ENCODE assay signal across 1 cellular context in the genomic region with DNA sequence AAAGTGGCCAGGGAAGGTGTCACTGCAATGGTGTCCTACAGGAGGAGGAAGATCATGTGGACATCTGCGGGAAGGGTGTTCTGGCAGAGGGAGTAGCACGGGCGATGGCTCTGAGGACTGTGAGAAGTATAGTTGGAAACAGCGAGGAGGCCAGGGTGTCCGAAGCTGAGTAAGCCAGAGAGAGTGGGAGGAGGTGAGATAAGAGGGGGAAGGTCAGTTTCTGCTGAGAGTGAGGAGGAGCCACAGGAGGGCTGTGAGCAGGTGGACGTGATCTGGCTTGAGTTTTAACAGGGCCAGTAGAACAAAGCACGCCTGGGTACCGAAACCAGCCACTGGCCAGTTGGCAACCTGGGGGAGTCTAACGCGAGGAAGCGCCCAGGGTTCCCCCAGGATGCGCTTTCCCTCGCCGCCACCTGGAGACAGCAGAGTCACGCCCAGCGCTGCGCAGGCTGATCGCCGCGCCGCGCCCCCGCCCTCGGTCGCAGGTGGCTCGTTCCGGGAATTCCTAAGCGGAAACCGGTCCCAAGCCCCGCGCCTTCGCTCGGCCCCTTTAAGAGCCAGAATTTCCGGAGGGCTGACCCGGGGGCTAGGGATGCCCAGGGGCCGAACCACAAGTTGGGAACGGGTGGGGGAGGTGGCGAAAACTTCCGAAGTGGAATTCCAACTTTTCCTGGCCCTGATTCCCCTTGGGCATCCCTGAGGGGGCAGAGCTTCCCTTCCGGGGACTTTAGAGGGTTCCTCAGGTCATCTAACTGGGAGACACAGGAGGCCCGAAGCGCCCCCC.
TF ChIP-seq lines count a peak whose summit lies in the region.

No MANE protein-coding gene starts in this region.

TF ChIP-seq in K562, 482 proteins besides CTCF, POLR2A, EP300 and RAD21 (continued from another document and continues in another):
- TF ChIP-seq, protein P1, sequence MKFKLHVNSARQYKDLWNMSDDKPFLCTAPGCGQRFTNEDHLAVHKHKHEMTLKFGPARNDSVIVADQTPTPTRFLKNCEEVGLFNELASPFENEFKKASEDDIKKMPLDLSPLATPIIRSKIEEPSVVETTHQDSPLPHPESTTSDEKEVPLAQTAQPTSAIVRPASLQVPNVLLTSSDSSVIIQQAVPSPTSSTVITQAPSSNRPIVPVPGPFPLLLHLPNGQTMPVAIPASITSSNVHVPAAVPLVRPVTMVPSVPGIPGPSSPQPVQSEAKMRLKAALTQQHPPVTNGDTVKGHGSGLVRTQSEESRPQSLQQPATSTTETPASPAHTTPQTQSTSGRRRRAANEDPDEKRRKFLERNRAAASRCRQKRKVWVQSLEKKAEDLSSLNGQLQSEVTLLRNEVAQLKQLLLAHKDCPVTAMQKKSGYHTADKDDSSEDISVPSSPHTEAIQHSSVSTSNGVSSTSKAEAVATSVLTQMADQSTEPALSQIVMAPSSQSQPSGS (CRISPR knock-in tag; IDR thresholded peaks at IDR 0.05): no peak
- TF ChIP-seq FUS (optimal IDR thresholded peaks at IDR 0.05; ENCODE audit: low read depth, low read length) (no peak), GABPA (tag; conservative IDR thresholded peaks at IDR 0.05; ENCODE audit: low read depth) (no peak), NFE2L1 (tag; IDR thresholded peaks at IDR 0.05; ENCODE audit: borderline replicate concordance, low read depth) (no peak), EHMT2 (IDR thresholded peaks at IDR 0.05) (0 out of 2 replicates have a peak, but pooled peaks have one; percentile 10), CBX1 (IDR thresholded peaks at IDR 0.05; ENCODE audit: low read depth) (peak; percentile 90; the same call in 1 of the 2 replicates), ZBTB8A (IDR thresholded peaks at IDR 0.05; ENCODE audit: partially characterized antibody) (no peak), CHD4 (IDR thresholded peaks at IDR 0.05; ENCODE audit: insufficient read depth, insufficient replicate concordance, low read depth, low read length, poor library complexity, severe bottlenecking) (no peak), NR2C1 (IDR thresholded peaks at IDR 0.05) (peak; percentile 25; the same call in 1 of the 2 replicates), NR2C1 (tag; IDR thresholded peaks at IDR 0.05) (peak; percentile 63), ZNF140 (CRISPR knock-in tag; IDR thresholded peaks at IDR 0.05) (no peak), ZNF589 (CRISPR knock-in tag; IDR thresholded peaks at IDR 0.05; ENCODE audit: low read depth) (peak; percentile 19; the same call in 1 of the 2 replicates), DPF2 (IDR thresholded peaks at IDR 0.05) (peak; percentile 90), MED1 (CRISPR knock-in tag; IDR thresholded peaks at IDR 0.05; ENCODE audit: borderline replicate concordance) (no peak), SRSF9 (IDR thresholded peaks at IDR 0.05; ENCODE audit: borderline replicate concordance, low read depth, low read length) (no peak), TCF3 (CRISPR knock-in tag; IDR thresholded peaks at IDR 0.05) (no peak; the same call in 1 of the 2 replicates), NFIC (IDR thresholded peaks at IDR 0.05) (peak; percentile 54), ZNF24 (IDR thresholded peaks at IDR 0.05) (peak; percentile 8; the same call in 1 of the 2 replicates), HNRNPH1 (optimal IDR thresholded peaks at IDR 0.05; ENCODE audit: low read depth, low read length) (no peak), MYBL2 (IDR thresholded peaks at IDR 0.05; ENCODE audit: low read depth) (no peak; the same call in 1 of the 2 replicates), MYBL2 (CRISPR knock-in tag; IDR thresholded peaks at IDR 0.05; ENCODE audit: borderline replicate concordance) (no peak), DIDO1 (tag; IDR thresholded peaks at IDR 0.05; ENCODE audit: low read depth) (no peak; the same call in 1 of the 2 replicates), HCFC1 (IDR thresholded peaks at IDR 0.05; ENCODE audit: low read depth, low read length) (no peak), ETS2 (tag; IDR thresholded peaks at IDR 0.05; ENCODE audit: borderline replicate concordance, poor library complexity, severe bottlenecking) (no peak), CREM (IDR thresholded peaks at IDR 0.05; ENCODE audit: low read depth) (peak; percentile 30), RFX1 (IDR thresholded peaks at IDR 0.05) (no peak), ZNF143 (CRISPR knock-in tag; IDR thresholded peaks at IDR 0.05) (no peak), ATF1 (CRISPR knock-in tag; IDR thresholded peaks at IDR 0.05) (no peak), ATF1 (tag; IDR thresholded peaks at IDR 0.05) (no peak; the same call in 1 of the 2 replicates)
- TF ChIP-seq, protein P2, sequence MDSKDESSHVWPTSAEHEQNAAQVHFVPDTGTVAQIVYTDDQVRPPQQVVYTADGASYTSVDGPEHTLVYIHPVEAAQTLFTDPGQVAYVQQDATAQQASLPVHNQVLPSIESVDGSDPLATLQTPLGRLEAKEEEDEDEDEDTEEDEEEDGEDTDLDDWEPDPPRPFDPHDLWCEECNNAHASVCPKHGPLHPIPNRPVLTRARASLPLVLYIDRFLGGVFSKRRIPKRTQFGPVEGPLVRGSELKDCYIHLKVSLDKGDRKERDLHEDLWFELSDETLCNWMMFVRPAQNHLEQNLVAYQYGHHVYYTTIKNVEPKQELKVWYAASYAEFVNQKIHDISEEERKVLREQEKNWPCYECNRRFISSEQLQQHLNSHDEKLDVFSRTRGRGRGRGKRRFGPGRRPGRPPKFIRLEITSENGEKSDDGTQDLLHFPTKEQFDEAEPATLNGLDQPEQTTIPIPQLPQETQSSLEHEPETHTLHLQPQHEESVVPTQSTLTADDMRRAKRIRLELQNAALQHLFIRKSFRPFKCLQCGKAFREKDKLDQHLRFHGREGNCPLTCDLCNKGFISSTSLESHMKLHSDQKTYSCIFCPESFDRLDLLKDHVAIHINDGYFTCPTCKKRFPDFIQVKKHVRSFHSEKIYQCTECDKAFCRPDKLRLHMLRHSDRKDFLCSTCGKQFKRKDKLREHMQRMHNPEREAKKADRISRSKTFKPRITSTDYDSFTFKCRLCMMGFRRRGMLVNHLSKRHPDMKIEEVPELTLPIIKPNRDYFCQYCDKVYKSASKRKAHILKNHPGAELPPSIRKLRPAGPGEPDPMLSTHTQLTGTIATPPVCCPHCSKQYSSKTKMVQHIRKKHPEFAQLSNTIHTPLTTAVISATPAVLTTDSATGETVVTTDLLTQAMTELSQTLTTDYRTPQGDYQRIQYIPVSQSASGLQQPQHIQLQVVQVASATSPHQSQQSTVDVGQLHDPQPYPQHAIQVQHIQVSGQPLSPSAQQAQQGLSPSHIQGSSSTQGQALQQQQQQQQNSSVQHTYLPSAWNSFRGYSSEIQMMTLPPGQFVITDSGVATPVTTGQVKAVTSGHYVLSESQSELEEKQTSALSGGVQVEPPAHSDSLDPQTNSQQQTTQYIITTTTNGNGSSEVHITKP (IDR thresholded peaks at IDR 0.05; ENCODE audit: partially characterized antibody): no peak
- TF ChIP-seq, protein P3, sequence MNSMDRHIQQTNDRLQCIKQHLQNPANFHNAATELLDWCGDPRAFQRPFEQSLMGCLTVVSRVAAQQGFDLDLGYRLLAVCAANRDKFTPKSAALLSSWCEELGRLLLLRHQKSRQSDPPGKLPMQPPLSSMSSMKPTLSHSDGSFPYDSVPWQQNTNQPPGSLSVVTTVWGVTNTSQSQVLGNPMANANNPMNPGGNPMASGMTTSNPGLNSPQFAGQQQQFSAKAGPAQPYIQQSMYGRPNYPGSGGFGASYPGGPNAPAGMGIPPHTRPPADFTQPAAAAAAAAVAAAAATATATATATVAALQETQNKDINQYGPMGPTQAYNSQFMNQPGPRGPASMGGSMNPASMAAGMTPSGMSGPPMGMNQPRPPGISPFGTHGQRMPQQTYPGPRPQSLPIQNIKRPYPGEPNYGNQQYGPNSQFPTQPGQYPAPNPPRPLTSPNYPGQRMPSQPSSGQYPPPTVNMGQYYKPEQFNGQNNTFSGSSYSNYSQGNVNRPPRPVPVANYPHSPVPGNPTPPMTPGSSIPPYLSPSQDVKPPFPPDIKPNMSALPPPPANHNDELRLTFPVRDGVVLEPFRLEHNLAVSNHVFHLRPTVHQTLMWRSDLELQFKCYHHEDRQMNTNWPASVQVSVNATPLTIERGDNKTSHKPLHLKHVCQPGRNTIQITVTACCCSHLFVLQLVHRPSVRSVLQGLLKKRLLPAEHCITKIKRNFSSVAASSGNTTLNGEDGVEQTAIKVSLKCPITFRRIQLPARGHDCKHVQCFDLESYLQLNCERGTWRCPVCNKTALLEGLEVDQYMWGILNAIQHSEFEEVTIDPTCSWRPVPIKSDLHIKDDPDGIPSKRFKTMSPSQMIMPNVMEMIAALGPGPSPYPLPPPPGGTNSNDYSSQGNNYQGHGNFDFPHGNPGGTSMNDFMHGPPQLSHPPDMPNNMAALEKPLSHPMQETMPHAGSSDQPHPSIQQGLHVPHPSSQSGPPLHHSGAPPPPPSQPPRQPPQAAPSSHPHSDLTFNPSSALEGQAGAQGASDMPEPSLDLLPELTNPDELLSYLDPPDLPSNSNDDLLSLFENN (IDR thresholded peaks at IDR 0.05; ENCODE audit: low read depth in 2 of 2, low read length in 2 of 2): no peak
- TF ChIP-seq, protein P4, sequence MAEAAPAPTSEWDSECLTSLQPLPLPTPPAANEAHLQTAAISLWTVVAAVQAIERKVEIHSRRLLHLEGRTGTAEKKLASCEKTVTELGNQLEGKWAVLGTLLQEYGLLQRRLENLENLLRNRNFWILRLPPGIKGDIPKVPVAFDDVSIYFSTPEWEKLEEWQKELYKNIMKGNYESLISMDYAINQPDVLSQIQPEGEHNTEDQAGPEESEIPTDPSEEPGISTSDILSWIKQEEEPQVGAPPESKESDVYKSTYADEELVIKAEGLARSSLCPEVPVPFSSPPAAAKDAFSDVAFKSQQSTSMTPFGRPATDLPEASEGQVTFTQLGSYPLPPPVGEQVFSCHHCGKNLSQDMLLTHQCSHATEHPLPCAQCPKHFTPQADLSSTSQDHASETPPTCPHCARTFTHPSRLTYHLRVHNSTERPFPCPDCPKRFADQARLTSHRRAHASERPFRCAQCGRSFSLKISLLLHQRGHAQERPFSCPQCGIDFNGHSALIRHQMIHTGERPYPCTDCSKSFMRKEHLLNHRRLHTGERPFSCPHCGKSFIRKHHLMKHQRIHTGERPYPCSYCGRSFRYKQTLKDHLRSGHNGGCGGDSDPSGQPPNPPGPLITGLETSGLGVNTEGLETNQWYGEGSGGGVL (CRISPR knock-in tag; IDR thresholded peaks at IDR 0.05): no peak
- TF ChIP-seq, protein P5, sequence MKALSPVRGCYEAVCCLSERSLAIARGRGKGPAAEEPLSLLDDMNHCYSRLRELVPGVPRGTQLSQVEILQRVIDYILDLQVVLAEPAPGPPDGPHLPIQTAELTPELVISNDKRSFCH (CRISPR knock-in tag; IDR thresholded peaks at IDR 0.05): no peak
- TF ChIP-seq, protein P5 (tag; IDR thresholded peaks at IDR 0.05): peak; percentile 47; the same call in 1 of the 2 replicates
- TF ChIP-seq, protein P6, sequence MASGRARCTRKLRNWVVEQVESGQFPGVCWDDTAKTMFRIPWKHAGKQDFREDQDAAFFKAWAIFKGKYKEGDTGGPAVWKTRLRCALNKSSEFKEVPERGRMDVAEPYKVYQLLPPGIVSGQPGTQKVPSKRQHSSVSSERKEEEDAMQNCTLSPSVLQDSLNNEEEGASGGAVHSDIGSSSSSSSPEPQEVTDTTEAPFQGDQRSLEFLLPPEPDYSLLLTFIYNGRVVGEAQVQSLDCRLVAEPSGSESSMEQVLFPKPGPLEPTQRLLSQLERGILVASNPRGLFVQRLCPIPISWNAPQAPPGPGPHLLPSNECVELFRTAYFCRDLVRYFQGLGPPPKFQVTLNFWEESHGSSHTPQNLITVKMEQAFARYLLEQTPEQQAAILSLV (tag; IDR thresholded peaks at IDR 0.05): no peak
- TF ChIP-seq, protein P7, sequence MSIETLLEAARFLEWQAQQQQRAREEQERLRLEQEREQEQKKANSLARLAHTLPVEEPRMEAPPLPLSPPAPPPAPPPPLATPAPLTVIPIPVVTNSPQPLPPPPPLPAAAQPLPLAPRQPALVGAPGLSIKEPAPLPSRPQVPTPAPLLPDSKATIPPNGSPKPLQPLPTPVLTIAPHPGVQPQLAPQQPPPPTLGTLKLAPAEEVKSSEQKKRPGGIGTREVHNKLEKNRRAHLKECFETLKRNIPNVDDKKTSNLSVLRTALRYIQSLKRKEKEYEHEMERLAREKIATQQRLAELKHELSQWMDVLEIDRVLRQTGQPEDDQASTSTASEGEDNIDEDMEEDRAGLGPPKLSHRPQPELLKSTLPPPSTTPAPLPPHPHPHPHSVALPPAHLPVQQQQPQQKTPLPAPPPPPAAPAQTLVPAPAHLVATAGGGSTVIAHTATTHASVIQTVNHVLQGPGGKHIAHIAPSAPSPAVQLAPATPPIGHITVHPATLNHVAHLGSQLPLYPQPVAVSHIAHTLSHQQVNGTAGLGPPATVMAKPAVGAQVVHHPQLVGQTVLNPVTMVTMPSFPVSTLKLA (conservative IDR thresholded peaks at IDR 0.05): peak in 1 of 2 experiments; percentile 60; a peak in 1 of 4 replicates
- TF ChIP-seq, protein P8, sequence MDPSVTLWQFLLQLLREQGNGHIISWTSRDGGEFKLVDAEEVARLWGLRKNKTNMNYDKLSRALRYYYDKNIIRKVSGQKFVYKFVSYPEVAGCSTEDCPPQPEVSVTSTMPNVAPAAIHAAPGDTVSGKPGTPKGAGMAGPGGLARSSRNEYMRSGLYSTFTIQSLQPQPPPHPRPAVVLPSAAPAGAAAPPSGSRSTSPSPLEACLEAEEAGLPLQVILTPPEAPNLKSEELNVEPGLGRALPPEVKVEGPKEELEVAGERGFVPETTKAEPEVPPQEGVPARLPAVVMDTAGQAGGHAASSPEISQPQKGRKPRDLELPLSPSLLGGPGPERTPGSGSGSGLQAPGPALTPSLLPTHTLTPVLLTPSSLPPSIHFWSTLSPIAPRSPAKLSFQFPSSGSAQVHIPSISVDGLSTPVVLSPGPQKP (CRISPR knock-in tag; IDR thresholded peaks at IDR 0.05): no peak
- TF ChIP-seq, protein P9, sequence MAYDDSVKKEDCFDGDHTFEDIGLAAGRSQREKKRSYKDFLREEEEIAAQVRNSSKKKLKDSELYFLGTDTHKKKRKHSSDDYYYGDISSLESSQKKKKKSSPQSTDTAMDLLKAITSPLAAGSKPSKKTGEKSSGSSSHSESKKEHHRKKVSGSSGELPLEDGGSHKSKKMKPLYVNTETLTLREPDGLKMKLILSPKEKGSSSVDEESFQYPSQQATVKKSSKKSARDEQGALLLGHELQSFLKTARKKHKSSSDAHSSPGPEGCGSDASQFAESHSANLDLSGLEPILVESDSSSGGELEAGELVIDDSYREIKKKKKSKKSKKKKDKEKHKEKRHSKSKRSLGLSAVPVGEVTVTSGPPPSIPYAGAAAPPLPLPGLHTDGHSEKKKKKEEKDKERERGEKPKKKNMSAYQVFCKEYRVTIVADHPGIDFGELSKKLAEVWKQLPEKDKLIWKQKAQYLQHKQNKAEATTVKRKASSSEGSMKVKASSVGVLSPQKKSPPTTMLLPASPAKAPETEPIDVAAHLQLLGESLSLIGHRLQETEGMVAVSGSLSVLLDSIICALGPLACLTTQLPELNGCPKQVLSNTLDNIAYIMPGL (CRISPR knock-in tag; IDR thresholded peaks at IDR 0.05): no peak
- TF ChIP-seq, protein P10, sequence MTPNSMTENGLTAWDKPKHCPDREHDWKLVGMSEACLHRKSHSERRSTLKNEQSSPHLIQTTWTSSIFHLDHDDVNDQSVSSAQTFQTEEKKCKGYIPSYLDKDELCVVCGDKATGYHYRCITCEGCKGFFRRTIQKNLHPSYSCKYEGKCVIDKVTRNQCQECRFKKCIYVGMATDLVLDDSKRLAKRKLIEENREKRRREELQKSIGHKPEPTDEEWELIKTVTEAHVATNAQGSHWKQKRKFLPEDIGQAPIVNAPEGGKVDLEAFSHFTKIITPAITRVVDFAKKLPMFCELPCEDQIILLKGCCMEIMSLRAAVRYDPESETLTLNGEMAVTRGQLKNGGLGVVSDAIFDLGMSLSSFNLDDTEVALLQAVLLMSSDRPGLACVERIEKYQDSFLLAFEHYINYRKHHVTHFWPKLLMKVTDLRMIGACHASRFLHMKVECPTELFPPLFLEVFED (CRISPR knock-in tag; conservative IDR thresholded peaks at IDR 0.05): peak; percentile 83; the same call in 1 of the 2 replicates
